1 cellular context compared by ENCODE assay signal in the genomic region with DNA sequence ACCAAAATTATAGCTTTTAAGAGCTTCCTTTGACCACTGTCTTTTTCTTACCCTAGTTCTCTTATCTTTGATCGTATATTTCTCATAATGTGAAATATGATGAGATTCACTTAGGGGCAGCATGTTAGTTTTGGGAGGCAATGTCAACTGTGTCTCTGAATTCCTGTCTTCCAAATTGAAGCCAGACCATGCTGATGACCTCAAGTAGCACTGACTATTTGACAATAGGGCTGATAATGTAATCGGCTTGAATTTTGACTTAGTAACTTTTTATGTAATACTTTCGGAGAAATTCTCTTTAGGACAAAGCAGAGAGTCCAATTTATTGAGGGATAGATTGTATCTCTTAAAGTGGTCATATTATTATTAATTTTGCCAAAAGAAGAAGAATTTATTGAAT.
TF ChIP-seq lines count a peak whose summit lies in the region.

No MANE protein-coding gene starts in this region.

TF ChIP-seq in liver, 16 proteins besides CTCF, POLR2A, EP300 and RAD21 (continued from another document):
- TF ChIP-seq, protein P1, sequence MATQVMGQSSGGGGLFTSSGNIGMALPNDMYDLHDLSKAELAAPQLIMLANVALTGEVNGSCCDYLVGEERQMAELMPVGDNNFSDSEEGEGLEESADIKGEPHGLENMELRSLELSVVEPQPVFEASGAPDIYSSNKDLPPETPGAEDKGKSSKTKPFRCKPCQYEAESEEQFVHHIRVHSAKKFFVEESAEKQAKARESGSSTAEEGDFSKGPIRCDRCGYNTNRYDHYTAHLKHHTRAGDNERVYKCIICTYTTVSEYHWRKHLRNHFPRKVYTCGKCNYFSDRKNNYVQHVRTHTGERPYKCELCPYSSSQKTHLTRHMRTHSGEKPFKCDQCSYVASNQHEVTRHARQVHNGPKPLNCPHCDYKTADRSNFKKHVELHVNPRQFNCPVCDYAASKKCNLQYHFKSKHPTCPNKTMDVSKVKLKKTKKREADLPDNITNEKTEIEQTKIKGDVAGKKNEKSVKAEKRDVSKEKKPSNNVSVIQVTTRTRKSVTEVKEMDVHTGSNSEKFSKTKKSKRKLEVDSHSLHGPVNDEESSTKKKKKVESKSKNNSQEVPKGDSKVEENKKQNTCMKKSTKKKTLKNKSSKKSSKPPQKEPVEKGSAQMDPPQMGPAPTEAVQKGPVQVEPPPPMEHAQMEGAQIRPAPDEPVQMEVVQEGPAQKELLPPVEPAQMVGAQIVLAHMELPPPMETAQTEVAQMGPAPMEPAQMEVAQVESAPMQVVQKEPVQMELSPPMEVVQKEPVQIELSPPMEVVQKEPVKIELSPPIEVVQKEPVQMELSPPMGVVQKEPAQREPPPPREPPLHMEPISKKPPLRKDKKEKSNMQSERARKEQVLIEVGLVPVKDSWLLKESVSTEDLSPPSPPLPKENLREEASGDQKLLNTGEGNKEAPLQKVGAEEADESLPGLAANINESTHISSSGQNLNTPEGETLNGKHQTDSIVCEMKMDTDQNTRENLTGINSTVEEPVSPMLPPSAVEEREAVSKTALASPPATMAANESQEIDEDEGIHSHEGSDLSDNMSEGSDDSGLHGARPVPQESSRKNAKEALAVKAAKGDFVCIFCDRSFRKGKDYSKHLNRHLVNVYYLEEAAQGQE (IDR thresholded peaks at IDR 0.05): no peak
- TF ChIP-seq, protein P2, sequence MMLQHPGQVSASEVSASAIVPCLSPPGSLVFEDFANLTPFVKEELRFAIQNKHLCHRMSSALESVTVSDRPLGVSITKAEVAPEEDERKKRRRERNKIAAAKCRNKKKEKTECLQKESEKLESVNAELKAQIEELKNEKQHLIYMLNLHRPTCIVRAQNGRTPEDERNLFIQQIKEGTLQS (IDR thresholded peaks at IDR 0.05): no peak
